Comparison of ENCODE assay signal across 13 cellular contexts in the genomic region with DNA sequence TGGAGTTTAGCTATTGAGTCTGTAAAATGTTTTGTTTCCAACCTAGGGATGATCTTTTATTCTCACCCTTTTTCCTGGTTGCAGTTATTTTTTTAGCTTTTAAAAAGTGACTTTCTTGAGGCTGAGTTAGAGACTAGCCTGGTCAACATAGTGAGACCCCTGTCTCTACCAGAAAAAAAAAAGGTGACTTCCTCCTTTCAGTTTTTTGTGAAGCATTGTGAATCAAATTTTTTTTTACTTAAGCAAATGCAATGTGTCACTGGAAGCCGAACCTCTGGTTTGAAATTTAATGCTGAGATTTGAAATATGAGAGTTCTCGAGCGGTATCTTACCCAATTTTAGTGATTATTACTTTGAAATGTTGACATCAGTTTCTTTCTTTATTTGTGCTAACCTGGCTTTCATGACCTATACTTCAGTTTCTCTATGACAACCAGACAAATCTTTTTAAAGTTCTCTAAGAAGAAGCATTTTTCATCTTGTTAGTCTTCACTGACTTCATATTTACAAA. TPM values are rescaled to one million over a fixed set of nuclear protein-coding genes. Genes with fewer than 3 reads are reported as not detected.
DNase-seq lines count a peak whose midpoint lies in the region; ATAC-seq, FAIRE-seq and TF ChIP-seq lines count a peak whose summit lies in the region.
"Had no signal": no experiment of that assay in that cellular context is flagged by ENCODE, and none has a peak within 500 bp of the region (broad histone marks: within the 10 kb centered on the region; RNA-seq: fewer than 3 reads in every experiment).

No MANE protein-coding gene starts in this region.

- dilution Hi-C loops in mammary epithelial cell (cut with HindIII; ENCODE audit: low sequenced_read_pairs): loop anchor here (10.0 kb wide), 1 partner anchor 239 kb away; no protein-coding TSS in a partner anchor
- dilution Hi-C loops in keratinocyte (cut with MboI; ENCODE audit: extremely low pct_ligation_motif_present, low sequenced_read_pairs): no loop called here

- no peak for TF ChIP-seq POLR2A in tibial nerve (IDR thresholded peaks at IDR 0.05)

- no peak overlapping the region for H3K27ac Mint-ChIP-seq in MCF 10A (ENCODE audit: low read depth, unreplicated experiment)
- H3K27ac Mint-ChIP-seq in activated T-helper 1 cell treated with anti-CD3 and anti-CD28 coated beads, Interleukin-12 subunit alpha, Interleukin-12 subunit beta, Interleukin-2, Interleukin-4 antibody, amounts not matched to agents 30 ng/mL and 10 ng/mL and 1 ng/mL, durations not matched to agents 14 hours and 24 hours and 36 hours: peak overlapping the region; percentile 49

- H3K4me2 ChIP-seq in mammary epithelial cell (ENCODE audit: insufficient read depth, low read depth, low read length) (peak overlapping the region; percentile 63), keratinocyte (ENCODE audit: control insufficient read depth, extremely low read depth, insufficient read depth, low read depth, low read length) (peak overlapping the region; percentile 35)

- POLR2A ChIA-PET in MCF 10A (lab: Yijun Ruan, JAX): no interaction called here

- no peak for DNase-seq in mammary epithelial cell
- no peak for DNase-seq in MCF 10A (ENCODE audit: unreplicated experiment)
- no peak for DNase-seq in activated T-helper 1 cell treated with anti-CD3 and anti-CD28 coated beads, Interleukin-12 subunit alpha, Interleukin-12 subunit beta, Interleukin-2, Interleukin-4 antibody, amounts not matched to agents 30 ng/mL and 10 ng/mL and 1 ng/mL, durations not matched to agents 14 hours and 24 hours and 36 hours (ENCODE audit: low spot score)
- DNase-seq in keratinocyte (ENCODE audit: low read depth, low spot score): no peak
- DNase-seq in tibial nerve (ENCODE audit: low spot score in 2 of 2): no peak
- DNase-seq in T1000 (lab: John Stamatoyannopoulos, UW): no peak
- no peak for DNase-seq in left ventricle myocardium superior
- DNase-seq: central memory CD4-positive, alpha-beta T cell; esophagus squamous epithelium; GF-D8; NCI-H2227 treated with DMSO at 0.1 percent for 48 hours; RPMI8226 had no signal

- H3K4me1 Mint-ChIP-seq in MCF 10A (ENCODE audit: insufficient read depth, unreplicated experiment): peaks cover 17% of the 10 kb centered on the region
- H3K4me1 Mint-ChIP-seq in activated T-helper 1 cell treated with anti-CD3 and anti-CD28 coated beads, Interleukin-12 subunit alpha, Interleukin-12 subunit beta, Interleukin-2, Interleukin-4 antibody, amounts not matched to agents 30 ng/mL and 10 ng/mL and 1 ng/mL, durations not matched to agents 14 hours and 24 hours and 36 hours (ENCODE audit: low read depth): peaks cover 77% of the 10 kb centered on the region

- H3K9me3 ChIP-seq in mammary epithelial cell (replicated peaks; ENCODE audit: insufficient read depth, low read length) (no peaks in the 10 kb centered on the region), keratinocyte (ENCODE audit: control insufficient read depth, low read depth, low read length) (no peaks in the 10 kb centered on the region), tibial nerve (no peaks in the 10 kb centered on the region)
- H3K9me3 ChIP-seq: esophagus squamous epithelium had no signal

- in situ Hi-C loops in mammary epithelial cell (cut with MboI; ENCODE audit: low sequenced_read_pairs in 2 of 2): no loop called here

- H3K9me1 ChIP-seq in keratinocyte (ENCODE audit: control insufficient read depth, extremely low read depth, insufficient read depth, low read length): no peaks in the 10 kb centered on the region

- TF ChIP-seq CTCF in mammary epithelial cell (conservative IDR thresholded peaks at IDR 0.05 in 1 of 2, IDR thresholded peaks at IDR 0.05 in 1 of 2; ENCODE audit: extremely low read depth in 1 of 2, insufficient read depth in 1 of 2, low read depth in 1 of 2, low read length in 2 of 2) (no peak), MCF 10A (IDR thresholded peaks at IDR 0.05; ENCODE audit: unreplicated experiment) (no peak), keratinocyte (optimal IDR thresholded peaks at IDR 0.05 in 1 of 3, IDR thresholded peaks at IDR 0.05 in 1 of 3, conservative IDR thresholded peaks at IDR 0.05 in 1 of 3; ENCODE audit: extremely low read depth in 1 of 3, insufficient read depth in 2 of 3, low read length in 3 of 3) (no peak), tibial nerve (IDR thresholded peaks at IDR 0.05) (no peak)

- H3K4me3 Mint-ChIP-seq in MCF 10A (ENCODE audit: unreplicated experiment): no peak overlapping the region
- H3K4me3 Mint-ChIP-seq in activated T-helper 1 cell treated with anti-CD3 and anti-CD28 coated beads, Interleukin-12 subunit alpha, Interleukin-12 subunit beta, Interleukin-2, Interleukin-4 antibody, amounts not matched to agents 30 ng/mL and 10 ng/mL and 1 ng/mL, durations not matched to agents 14 hours and 24 hours and 36 hours: peak overlapping the region; percentile 78

- H3K79me2 ChIP-seq in mammary epithelial cell (ENCODE audit: insufficient read depth, low read length) (peaks cover 86% of the 10 kb centered on the region), keratinocyte (ENCODE audit: control insufficient read depth, insufficient read depth, low read length) (peaks cover 85% of the 10 kb centered on the region)

- H3K27me3 ChIP-seq in mammary epithelial cell (ENCODE audit: insufficient read depth, low read length): no peaks in the 10 kb centered on the region
- no peaks in the 10 kb centered on the region for H3K27me3 ChIP-seq in keratinocyte (ENCODE audit: control insufficient read depth, extremely low read depth, insufficient read depth, low read length)
- H3K27me3 ChIP-seq in tibial nerve: no peaks in the 10 kb centered on the region
- H3K27me3 ChIP-seq: esophagus squamous epithelium had no signal

- intact Hi-C loops in mammary epithelial cell (cut with micrococcal nuclease): no loop called here
- intact Hi-C loops in MCF 10A (cut with micrococcal nuclease): no loop called here
- intact Hi-C loops in activated T-helper 1 cell treated with anti-CD3 and anti-CD28 coated beads, Interleukin-12 subunit alpha, Interleukin-12 subunit beta, Interleukin-2, Interleukin-4 antibody, amounts not matched to agents 30 ng/mL and 10 ng/mL and 1 ng/mL, durations not matched to agents 14 hours and 24 hours and 36 hours (cut with micrococcal nuclease): loop anchor here (5.0 to 10.0 kb wide), 2 partner anchors 307 to 941 kb away; a partner anchor contains a TSS
- intact Hi-C loops in left ventricle myocardium superior (cut with micrococcal nuclease): no loop called here

- H2AFZ ChIP-seq in mammary epithelial cell (ENCODE audit: low read depth, low read length) (no peak overlapping the region), keratinocyte (ENCODE audit: control insufficient read depth, low read length) (no peak overlapping the region)

- 81% methylated on average over 3 of the region's 3 CpGs for WGBS in mammary epithelial cell (ENCODE audit: low coverage, missing lambda C conversion rate)
- WGBS in tibial nerve, 2 donors: 62 to 63% methylated on average over 3 of the region's 3 CpGs

- H3K4me1 ChIP-seq in mammary epithelial cell (ENCODE audit: insufficient read depth, low read length) (peaks cover 44% of the 10 kb centered on the region), keratinocyte (ENCODE audit: control insufficient read depth, extremely low read depth, insufficient read depth, low read length) (peaks cover 40% of the 10 kb centered on the region), tibial nerve (peaks cover 0 to 86% (median 55%) of the 10 kb centered on the region in 4 donors)

- no peaks in the 10 kb centered on the region for H3K27me3 Mint-ChIP-seq in MCF 10A (ENCODE audit: insufficient read depth, unreplicated experiment)
- no peaks in the 10 kb centered on the region for H3K27me3 Mint-ChIP-seq in activated T-helper 1 cell treated with anti-CD3 and anti-CD28 coated beads, Interleukin-12 subunit alpha, Interleukin-12 subunit beta, Interleukin-2, Interleukin-4 antibody, amounts not matched to agents 30 ng/mL and 10 ng/mL and 1 ng/mL, durations not matched to agents 14 hours and 24 hours and 36 hours (ENCODE audit: insufficient read depth)

- no peak for FAIRE-seq in keratinocyte (lab: Jason Lieb, UNC)

- H4K20me1 ChIP-seq in mammary epithelial cell (ENCODE audit: insufficient read depth, low read length): peaks cover 3% of the 10 kb centered on the region
- peaks cover 29% of the 10 kb centered on the region for H4K20me1 ChIP-seq in keratinocyte (ENCODE audit: control insufficient read depth, extremely low read depth, insufficient read depth, low read length)

- peaks cover 47% of the 10 kb centered on the region for H3K36me3 Mint-ChIP-seq in MCF 10A (ENCODE audit: insufficient read depth, unreplicated experiment)
- peaks cover 44% of the 10 kb centered on the region for H3K36me3 Mint-ChIP-seq in activated T-helper 1 cell treated with anti-CD3 and anti-CD28 coated beads, Interleukin-12 subunit alpha, Interleukin-12 subunit beta, Interleukin-2, Interleukin-4 antibody, amounts not matched to agents 30 ng/mL and 10 ng/mL and 1 ng/mL, durations not matched to agents 14 hours and 24 hours and 36 hours (ENCODE audit: low read depth)

- no peaks in the 10 kb centered on the region for H3K9me3 Mint-ChIP-seq in MCF 10A (ENCODE audit: unreplicated experiment)
- no peaks in the 10 kb centered on the region for H3K9me3 Mint-ChIP-seq in activated T-helper 1 cell treated with anti-CD3 and anti-CD28 coated beads, Interleukin-12 subunit alpha, Interleukin-12 subunit beta, Interleukin-2, Interleukin-4 antibody, amounts not matched to agents 30 ng/mL and 10 ng/mL and 1 ng/mL, durations not matched to agents 14 hours and 24 hours and 36 hours

- H3K36me3 ChIP-seq in mammary epithelial cell (ENCODE audit: insufficient read depth, low read length) (peaks cover 8% of the 10 kb centered on the region), keratinocyte (ENCODE audit: control insufficient read depth in 2 of 2, extremely low read depth in 1 of 2, insufficient read depth in 2 of 2, low read length in 2 of 2) (peaks cover 8 to 10% of the 10 kb centered on the region in 2 experiments), tibial nerve (peaks cover 0 to 7% (median 0%) of the 10 kb centered on the region in 3 donors)

- H3K4me3 ChIP-seq in mammary epithelial cell (replicated peaks in 1 of 3; ENCODE audit: insufficient read depth in 1 of 3, low read depth in 2 of 3, low read length in 3 of 3) (peak overlapping the region in 1 of 3 experiments; percentile 0), keratinocyte (ENCODE audit: control insufficient read depth in 2 of 3, extremely low read depth in 1 of 3, insufficient read depth in 2 of 3, low read depth in 1 of 3, low read length in 3 of 3) (peak overlapping the region in 1 of 3 experiments; percentile 20), tibial nerve (no peak overlapping the region)

- H3K27ac ChIP-seq in mammary epithelial cell (ENCODE audit: insufficient read depth, low read depth, low read length) (no peak overlapping the region), keratinocyte (ENCODE audit: control insufficient read depth, insufficient read depth, low read length) (no peak overlapping the region), tibial nerve (peak overlapping the region; percentile 6 to 97 (median 52))

- no peak overlapping the region for H3K9ac ChIP-seq in mammary epithelial cell (ENCODE audit: insufficient read depth, low read length)
- H3K9ac ChIP-seq in keratinocyte (ENCODE audit: control insufficient read depth, extremely low read depth, insufficient read depth, low read length): no peak overlapping the region

- BruUV-seq in mammary epithelial cell (replicated peaks; lab: Mats Ljungman, UMichigan) (no TSS peak), MCF 10A (replicated peaks; lab: Mats Ljungman, UMichigan) (no TSS peak)

- CTCF ChIA-PET in mammary epithelial cell (lab: Charles Lee; ENCODE audit: low non-redundant PET): no interaction called here
- CTCF ChIA-PET in MCF 10A (lab: Yijun Ruan, JAX): no interaction called here

- no peak for TF ChIP-seq EP300 in tibial nerve (IDR thresholded peaks at IDR 0.05)

- ATAC-seq in HG02678 (IDR thresholded peaks at IDR 0.05; ENCODE audit: unreplicated experiment) (no peak), left ventricle myocardium superior (no peak)

RNA-seq across cellular contexts. Expression of a gene that starts 3.6 kb away (rescaled TPM):
- total RNA-seq in mammary epithelial cell: 100 to 1,000 TPM; 715 to 877 TPM
- polyA plus RNA-seq in mammary epithelial cell: 788 TPM
- 546 TPM for polyA minus RNA-seq in mammary epithelial cell
- total RNA-seq in MCF 10A (2022): 297 and 339 TPM in 2 replicates
- 421 and 435 TPM in 2 replicates for total RNA-seq in activated T-helper 1 cell treated with anti-CD3 and anti-CD28 coated beads, Interleukin-12 subunit alpha, Interleukin-12 subunit beta, Interleukin-2, Interleukin-4 antibody, amounts not matched to agents 30 ng/mL and 10 ng/mL and 1 ng/mL, durations not matched to agents 14 hours and 24 hours and 36 hours
- 891 to 1,048 TPM (median 959 TPM) in 3 replicates for polyA plus RNA-seq in keratinocyte
- polyA plus RNA-seq in keratinocyte (2011; ENCODE audit: low read depth): 326 TPM
- polyA plus RNA-seq in keratinocyte (2011; cell fraction: cytosol; rRNA removed): 709 and 1,075 TPM in 2 replicates
- 719 and 800 TPM in 2 replicates for polyA plus RNA-seq in keratinocyte (2011; cell fraction: nucleus; rRNA removed)
- 341 and 764 TPM in 2 replicates for polyA plus RNA-seq in keratinocyte (2012; ENCODE audit: low replicate concordance)
- 321 to 717 TPM (median 599 TPM) in 3 replicates for polyA minus RNA-seq in keratinocyte
- 500 TPM for polyA minus RNA-seq in keratinocyte (2011; cell fraction: cytosol; rRNA and poly(A)+ RNA removed)
- polyA minus RNA-seq in keratinocyte (2011; cell fraction: nucleus; rRNA and poly(A)+ RNA removed): 428 and 621 TPM in 2 replicates
- 100 to 1,000 TPM; 210 to 281 (median 227) TPM for total RNA-seq in tibial nerve
- 69.1 TPM for total RNA-seq in left ventricle myocardium superior

RNA-seq across cellular contexts. Expression of a gene that starts 52.9 kb away (rescaled TPM):
- total RNA-seq in mammary epithelial cell (10 to 100 TPM; 22.5 to 36.9 TPM), MCF 10A (2022) (55.4 and 56.4 TPM in 2 replicates), tibial nerve (10 to 100 TPM; 52.8 to 88.5 (median 58.7) TPM), left ventricle myocardium superior (38.9 TPM)
- polyA plus RNA-seq in mammary epithelial cell (42.8 TPM), keratinocyte (43.8 to 58.9 TPM (median 52.7 TPM) in 3 replicates)
- polyA minus RNA-seq in mammary epithelial cell (108 TPM), keratinocyte (27.7 to 58.7 TPM (median 50.4 TPM) in 3 replicates)
- total RNA-seq in activated T-helper 1 cell treated with anti-CD3 and anti-CD28 coated beads, Interleukin-12 subunit alpha, Interleukin-12 subunit beta, Interleukin-2, Interleukin-4 antibody, amounts not matched to agents 30 ng/mL and 10 ng/mL and 1 ng/mL, durations not matched to agents 14 hours and 24 hours and 36 hours: 101 and 110 TPM in 2 replicates
- polyA plus RNA-seq in keratinocyte (2011; ENCODE audit: low read depth): 12.7 TPM
- 24.5 and 47.3 TPM in 2 replicates for polyA plus RNA-seq in keratinocyte (2011; cell fraction: cytosol; rRNA removed)
- 49.6 and 53.2 TPM in 2 replicates for polyA plus RNA-seq in keratinocyte (2011; cell fraction: nucleus; rRNA removed)
- 34.9 and 47.2 TPM in 2 replicates for polyA plus RNA-seq in keratinocyte (2012; ENCODE audit: low replicate concordance)
- polyA minus RNA-seq in keratinocyte (2011; cell fraction: cytosol; rRNA and poly(A)+ RNA removed): 17.3 TPM
- 22.8 and 49.0 TPM in 2 replicates for polyA minus RNA-seq in keratinocyte (2011; cell fraction: nucleus; rRNA and poly(A)+ RNA removed)

Comparison
In these comparisons a context has a peak if more than half of its experiments do, and no peak if none do; other contexts are left out.
1. H3K27ac ChIP-seq: peak in tibial nerve (4 of 4); none in mammary epithelial cell (single experiment) and keratinocyte (single experiment).